2 cellular contexts compared by ENCODE assay signal in the genomic region with DNA sequence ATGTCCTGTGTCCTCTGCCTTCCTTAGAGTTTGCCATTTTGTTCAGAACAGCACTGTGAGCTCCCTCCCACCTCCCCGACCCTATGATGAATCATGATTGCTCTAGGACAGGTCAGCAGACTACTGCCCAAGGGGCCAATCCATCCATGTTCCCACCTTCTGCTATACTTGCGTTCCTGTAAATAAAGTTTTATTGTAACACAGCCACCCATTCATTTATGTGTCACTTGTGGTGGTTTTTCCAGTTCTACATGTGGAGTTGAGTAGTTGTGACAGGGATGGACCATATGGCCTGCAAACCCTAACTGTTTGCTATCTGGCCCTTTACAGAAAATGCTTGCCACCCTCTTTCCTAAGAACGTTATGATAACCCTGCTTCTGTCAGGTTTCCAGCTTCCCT.
TF ChIP-seq lines count a peak whose summit lies in the region.

No MANE protein-coding gene starts in this region.

TF ChIP-seq in HEK293, 187 proteins besides CTCF, POLR2A, EP300 and RAD21 (continued from another document):
- TF ChIP-seq, protein P1, sequence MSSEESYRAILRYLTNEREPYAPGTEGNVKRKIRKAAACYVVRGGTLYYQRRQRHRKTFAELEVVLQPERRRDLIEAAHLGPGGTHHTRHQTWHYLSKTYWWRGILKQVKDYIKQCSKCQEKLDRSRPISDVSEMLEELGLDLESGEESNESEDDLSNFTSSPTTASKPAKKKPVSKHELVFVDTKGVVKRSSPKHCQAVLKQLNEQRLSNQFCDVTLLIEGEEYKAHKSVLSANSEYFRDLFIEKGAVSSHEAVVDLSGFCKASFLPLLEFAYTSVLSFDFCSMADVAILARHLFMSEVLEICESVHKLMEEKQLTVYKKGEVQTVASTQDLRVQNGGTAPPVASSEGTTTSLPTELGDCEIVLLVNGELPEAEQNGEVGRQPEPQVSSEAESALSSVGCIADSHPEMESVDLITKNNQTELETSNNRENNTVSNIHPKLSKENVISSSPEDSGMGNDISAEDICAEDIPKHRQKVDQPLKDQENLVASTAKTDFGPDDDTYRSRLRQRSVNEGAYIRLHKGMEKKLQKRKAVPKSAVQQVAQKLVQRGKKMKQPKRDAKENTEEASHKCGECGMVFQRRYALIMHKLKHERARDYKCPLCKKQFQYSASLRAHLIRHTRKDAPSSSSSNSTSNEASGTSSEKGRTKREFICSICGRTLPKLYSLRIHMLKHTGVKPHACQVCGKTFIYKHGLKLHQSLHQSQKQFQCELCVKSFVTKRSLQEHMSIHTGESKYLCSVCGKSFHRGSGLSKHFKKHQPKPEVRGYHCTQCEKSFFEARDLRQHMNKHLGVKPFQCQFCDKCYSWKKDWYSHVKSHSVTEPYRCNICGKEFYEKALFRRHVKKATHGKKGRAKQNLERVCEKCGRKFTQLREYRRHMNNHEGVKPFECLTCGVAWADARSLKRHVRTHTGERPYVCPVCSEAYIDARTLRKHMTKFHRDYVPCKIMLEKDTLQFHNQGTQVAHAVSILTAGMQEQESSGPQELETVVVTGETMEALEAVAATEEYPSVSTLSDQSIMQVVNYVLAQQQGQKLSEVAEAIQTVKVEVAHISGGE (tag by site-specific recombination; conservative IDR thresholded peaks at IDR 0.05; ENCODE audit: low read depth): no peak
- TF ChIP-seq, protein P2, sequence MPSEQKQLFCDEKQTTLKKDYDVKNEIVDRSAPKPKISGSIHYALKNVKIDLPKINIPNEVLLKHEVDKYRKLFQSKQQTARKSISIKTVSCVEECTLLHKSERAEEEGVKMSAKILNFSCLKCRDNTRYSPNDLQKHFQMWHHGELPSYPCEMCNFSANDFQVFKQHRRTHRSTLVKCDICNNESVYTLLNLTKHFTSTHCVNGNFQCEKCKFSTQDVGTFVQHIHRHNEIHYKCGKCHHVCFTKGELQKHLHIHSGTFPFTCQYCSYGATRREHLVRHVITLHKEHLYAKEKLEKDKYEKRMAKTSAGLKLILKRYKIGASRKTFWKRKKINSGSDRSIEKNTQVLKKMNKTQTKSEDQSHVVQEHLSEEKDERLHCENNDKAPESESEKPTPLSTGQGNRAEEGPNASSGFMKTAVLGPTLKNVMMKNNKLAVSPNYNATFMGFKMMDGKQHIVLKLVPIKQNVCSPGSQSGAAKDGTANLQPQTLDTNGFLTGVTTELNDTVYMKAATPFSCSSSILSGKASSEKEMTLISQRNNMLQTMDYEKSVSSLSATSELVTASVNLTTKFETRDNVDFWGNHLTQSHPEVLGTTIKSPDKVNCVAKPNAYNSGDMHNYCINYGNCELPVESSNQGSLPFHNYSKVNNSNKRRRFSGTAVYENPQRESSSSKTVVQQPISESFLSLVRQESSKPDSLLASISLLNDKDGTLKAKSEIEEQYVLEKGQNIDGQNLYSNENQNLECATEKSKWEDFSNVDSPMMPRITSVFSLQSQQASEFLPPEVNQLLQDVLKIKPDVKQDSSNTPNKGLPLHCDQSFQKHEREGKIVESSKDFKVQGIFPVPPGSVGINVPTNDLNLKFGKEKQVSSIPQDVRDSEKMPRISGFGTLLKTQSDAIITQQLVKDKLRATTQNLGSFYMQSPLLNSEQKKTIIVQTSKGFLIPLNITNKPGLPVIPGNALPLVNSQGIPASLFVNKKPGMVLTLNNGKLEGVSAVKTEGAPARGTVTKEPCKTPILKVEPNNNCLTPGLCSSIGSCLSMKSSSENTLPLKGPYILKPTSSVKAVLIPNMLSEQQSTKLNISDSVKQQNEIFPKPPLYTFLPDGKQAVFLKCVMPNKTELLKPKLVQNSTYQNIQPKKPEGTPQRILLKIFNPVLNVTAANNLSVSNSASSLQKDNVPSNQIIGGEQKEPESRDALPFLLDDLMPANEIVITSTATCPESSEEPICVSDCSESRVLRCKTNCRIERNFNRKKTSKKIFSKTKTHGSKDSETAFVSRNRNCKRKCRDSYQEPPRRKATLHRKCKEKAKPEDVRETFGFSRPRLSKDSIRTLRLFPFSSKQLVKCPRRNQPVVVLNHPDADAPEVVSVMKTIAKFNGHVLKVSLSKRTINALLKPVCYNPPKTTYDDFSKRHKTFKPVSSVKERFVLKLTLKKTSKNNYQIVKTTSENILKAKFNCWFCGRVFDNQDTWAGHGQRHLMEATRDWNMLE (tag by site-specific recombination; conservative IDR thresholded peaks at IDR 0.05; ENCODE audit: low read depth): no peak
- TF ChIP-seq, protein P3, sequence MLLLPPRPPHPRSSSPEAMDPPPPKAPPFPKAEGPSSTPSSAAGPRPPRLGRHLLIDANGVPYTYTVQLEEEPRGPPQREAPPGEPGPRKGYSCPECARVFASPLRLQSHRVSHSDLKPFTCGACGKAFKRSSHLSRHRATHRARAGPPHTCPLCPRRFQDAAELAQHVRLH (tag by site-specific recombination; IDR thresholded peaks at IDR 0.05): no peak
- TF ChIP-seq SALL2 (tag by site-specific recombination; IDR thresholded peaks at IDR 0.05; ENCODE audit: borderline replicate concordance) (no peak), MEIS1 (CRISPR knock-in tag; IDR thresholded peaks at IDR 0.05; ENCODE audit: borderline replicate concordance) (no peak)

TF ChIP-seq in H1, 55 proteins besides CTCF, POLR2A, EP300 and RAD21:
- TF ChIP-seq, protein P4, sequence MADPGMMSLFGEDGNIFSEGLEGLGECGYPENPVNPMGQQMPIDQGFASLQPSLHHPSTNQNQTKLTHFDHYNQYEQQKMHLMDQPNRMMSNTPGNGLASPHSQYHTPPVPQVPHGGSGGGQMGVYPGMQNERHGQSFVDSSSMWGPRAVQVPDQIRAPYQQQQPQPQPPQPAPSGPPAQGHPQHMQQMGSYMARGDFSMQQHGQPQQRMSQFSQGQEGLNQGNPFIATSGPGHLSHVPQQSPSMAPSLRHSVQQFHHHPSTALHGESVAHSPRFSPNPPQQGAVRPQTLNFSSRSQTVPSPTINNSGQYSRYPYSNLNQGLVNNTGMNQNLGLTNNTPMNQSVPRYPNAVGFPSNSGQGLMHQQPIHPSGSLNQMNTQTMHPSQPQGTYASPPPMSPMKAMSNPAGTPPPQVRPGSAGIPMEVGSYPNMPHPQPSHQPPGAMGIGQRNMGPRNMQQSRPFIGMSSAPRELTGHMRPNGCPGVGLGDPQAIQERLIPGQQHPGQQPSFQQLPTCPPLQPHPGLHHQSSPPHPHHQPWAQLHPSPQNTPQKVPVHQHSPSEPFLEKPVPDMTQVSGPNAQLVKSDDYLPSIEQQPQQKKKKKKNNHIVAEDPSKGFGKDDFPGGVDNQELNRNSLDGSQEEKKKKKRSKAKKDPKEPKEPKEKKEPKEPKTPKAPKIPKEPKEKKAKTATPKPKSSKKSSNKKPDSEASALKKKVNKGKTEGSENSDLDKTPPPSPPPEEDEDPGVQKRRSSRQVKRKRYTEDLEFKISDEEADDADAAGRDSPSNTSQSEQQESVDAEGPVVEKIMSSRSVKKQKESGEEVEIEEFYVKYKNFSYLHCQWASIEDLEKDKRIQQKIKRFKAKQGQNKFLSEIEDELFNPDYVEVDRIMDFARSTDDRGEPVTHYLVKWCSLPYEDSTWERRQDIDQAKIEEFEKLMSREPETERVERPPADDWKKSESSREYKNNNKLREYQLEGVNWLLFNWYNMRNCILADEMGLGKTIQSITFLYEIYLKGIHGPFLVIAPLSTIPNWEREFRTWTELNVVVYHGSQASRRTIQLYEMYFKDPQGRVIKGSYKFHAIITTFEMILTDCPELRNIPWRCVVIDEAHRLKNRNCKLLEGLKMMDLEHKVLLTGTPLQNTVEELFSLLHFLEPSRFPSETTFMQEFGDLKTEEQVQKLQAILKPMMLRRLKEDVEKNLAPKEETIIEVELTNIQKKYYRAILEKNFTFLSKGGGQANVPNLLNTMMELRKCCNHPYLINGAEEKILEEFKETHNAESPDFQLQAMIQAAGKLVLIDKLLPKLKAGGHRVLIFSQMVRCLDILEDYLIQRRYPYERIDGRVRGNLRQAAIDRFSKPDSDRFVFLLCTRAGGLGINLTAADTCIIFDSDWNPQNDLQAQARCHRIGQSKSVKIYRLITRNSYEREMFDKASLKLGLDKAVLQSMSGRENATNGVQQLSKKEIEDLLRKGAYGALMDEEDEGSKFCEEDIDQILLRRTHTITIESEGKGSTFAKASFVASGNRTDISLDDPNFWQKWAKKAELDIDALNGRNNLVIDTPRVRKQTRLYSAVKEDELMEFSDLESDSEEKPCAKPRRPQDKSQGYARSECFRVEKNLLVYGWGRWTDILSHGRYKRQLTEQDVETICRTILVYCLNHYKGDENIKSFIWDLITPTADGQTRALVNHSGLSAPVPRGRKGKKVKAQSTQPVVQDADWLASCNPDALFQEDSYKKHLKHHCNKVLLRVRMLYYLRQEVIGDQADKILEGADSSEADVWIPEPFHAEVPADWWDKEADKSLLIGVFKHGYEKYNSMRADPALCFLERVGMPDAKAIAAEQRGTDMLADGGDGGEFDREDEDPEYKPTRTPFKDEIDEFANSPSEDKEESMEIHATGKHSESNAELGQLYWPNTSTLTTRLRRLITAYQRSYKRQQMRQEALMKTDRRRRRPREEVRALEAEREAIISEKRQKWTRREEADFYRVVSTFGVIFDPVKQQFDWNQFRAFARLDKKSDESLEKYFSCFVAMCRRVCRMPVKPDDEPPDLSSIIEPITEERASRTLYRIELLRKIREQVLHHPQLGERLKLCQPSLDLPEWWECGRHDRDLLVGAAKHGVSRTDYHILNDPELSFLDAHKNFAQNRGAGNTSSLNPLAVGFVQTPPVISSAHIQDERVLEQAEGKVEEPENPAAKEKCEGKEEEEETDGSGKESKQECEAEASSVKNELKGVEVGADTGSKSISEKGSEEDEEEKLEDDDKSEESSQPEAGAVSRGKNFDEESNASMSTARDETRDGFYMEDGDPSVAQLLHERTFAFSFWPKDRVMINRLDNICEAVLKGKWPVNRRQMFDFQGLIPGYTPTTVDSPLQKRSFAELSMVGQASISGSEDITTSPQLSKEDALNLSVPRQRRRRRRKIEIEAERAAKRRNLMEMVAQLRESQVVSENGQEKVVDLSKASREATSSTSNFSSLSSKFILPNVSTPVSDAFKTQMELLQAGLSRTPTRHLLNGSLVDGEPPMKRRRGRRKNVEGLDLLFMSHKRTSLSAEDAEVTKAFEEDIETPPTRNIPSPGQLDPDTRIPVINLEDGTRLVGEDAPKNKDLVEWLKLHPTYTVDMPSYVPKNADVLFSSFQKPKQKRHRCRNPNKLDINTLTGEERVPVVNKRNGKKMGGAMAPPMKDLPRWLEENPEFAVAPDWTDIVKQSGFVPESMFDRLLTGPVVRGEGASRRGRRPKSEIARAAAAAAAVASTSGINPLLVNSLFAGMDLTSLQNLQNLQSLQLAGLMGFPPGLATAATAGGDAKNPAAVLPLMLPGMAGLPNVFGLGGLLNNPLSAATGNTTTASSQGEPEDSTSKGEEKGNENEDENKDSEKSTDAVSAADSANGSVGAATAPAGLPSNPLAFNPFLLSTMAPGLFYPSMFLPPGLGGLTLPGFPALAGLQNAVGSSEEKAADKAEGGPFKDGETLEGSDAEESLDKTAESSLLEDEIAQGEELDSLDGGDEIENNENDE (IDR thresholded peaks at IDR 0.05; ENCODE audit: insufficient replicate concordance, low read length): no peak
- TF ChIP-seq RFX5 (IDR thresholded peaks at IDR 0.05; ENCODE audit: borderline replicate concordance, low read depth, low read length) (no peak), SP4 (IDR thresholded peaks at IDR 0.05; ENCODE audit: low read length) (no peak), FOSL1 (IDR thresholded peaks at IDR 0.05; ENCODE audit: insufficient read depth, low read depth, low read length) (no peak), TBP (IDR thresholded peaks at IDR 0.05; ENCODE audit: low read depth, low read length) (no peak), SIN3A (conservative IDR thresholded peaks at IDR 0.05 in 1 of 2, IDR thresholded peaks at IDR 0.05 in 1 of 2; ENCODE audit: low read depth in 1 of 2, low read length in 2 of 2) (no peak), CREB1 (IDR thresholded peaks at IDR 0.05) (no peak), TEAD4 (IDR thresholded peaks at IDR 0.05; ENCODE audit: low read depth, low read length) (no peak), SRF (IDR thresholded peaks at IDR 0.05; ENCODE audit: low read depth, low read length) (no peak), SP2 (IDR thresholded peaks at IDR 0.05; ENCODE audit: low read length) (no peak)
- TF ChIP-seq, protein P5, sequence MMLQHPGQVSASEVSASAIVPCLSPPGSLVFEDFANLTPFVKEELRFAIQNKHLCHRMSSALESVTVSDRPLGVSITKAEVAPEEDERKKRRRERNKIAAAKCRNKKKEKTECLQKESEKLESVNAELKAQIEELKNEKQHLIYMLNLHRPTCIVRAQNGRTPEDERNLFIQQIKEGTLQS (IDR thresholded peaks at IDR 0.05; ENCODE audit: insufficient read depth, low read depth, low read length): no peak
TF ChIP-seq in H1: peak in this region for 0.
